ENCODE assay signal across 8 cellular contexts in genomic region chr17:38428150-38428642, GRCh38. TPM values are rescaled to one million over a fixed set of nuclear protein-coding genes. Genes with fewer than 3 reads are reported as not detected.
A peak's percentile ranks its signal among the peaks of the same experiment; 100 is the strongest.
DNase-seq lines count a peak whose midpoint lies in the region; ATAC-seq and TF ChIP-seq lines count a peak whose summit lies in the region.

ARHGAP23 (plus strand) TSS chr17:38428464; CDS start chr17:38428486, 22 bp downstream.

- 2 to 3% methylated on average over 14 to 40 of the region's 45 CpGs for WGBS in GM23248 (ENCODE audit: low coverage in 1 of 2, low lambda C conversion rate in 2 of 2, missing lambda C conversion rate in 2 of 2), 2 experiments
- no CpG with 5 or more reads among the region's 45 CpGs for WGBS in trophoblast cell (ENCODE audit: extremely low coverage, insufficient coverage, insufficient read length)

- H3K9ac ChIP-seq in GM23248 (peak within 1 kb of the TSS; percentile 76), trophoblast cell (ENCODE audit: low read length) (no peak within 1 kb of the TSS)

- H3K4me1 ChIP-seq in GM23248 (ENCODE audit: insufficient read depth) (peaks cover 25% of the 10 kb centered on the region), right atrium auricular region (peaks cover 0 to 73% of the 10 kb centered on the region in 2 donors), trophoblast cell (ENCODE audit: control insufficient read depth in 1 of 2, insufficient read depth in 2 of 2, low read length in 2 of 2) (peaks cover 5 to 15% of the 10 kb centered on the region in 2 experiments)

- H3K27me3 ChIP-seq in GM23248 (replicated peaks; ENCODE audit: insufficient read depth) (no peaks in the 10 kb centered on the region), right atrium auricular region (no peaks in the 10 kb centered on the region), trophoblast cell (ENCODE audit: insufficient read depth, low read length) (peaks cover 3% of the 10 kb centered on the region)

- DNase-seq in GM23248 (peak; percentile 84), T follicular helper cell (ENCODE audit: low read depth) (peak; percentile 14), astrocyte of the spinal cord (ENCODE audit: low read depth, low spot score) (peak; percentile 65), right atrium auricular region (ENCODE audit: low spot score) (no peak), trophoblast cell (peak; percentile 30 to 55), COR-L47 (lab: John Stamatoyannopoulos, UW) (no peak)

- no peak within 1 kb of the TSS for H2BK12ac ChIP-seq in trophoblast cell (ENCODE audit: low read length)

- H3K36me3 ChIP-seq in GM23248 (ENCODE audit: low read depth): no peaks in the 10 kb centered on the region
- no peaks in the 10 kb centered on the region for H3K36me3 ChIP-seq in right atrium auricular region
- H3K36me3 ChIP-seq in trophoblast cell (ENCODE audit: control insufficient read depth in 1 of 2, insufficient read depth in 2 of 2, low read length in 2 of 2): no peaks in the 10 kb centered on the region

- TF ChIP-seq CTCF in astrocyte of the spinal cord (IDR thresholded peaks at IDR 0.05; ENCODE audit: low read depth, low read length) (no peak), right atrium auricular region (IDR thresholded peaks at IDR 0.05) (no peak)

- peak within 1 kb of the TSS; percentile 58 for H4K91ac ChIP-seq in trophoblast cell (ENCODE audit: low read depth, low read length)

- H3K9me2 ChIP-seq in GM23248 (ENCODE audit: insufficient read depth): no peaks in the 10 kb centered on the region

- no peak within 1 kb of the TSS for H3K18ac ChIP-seq in trophoblast cell (ENCODE audit: low read length)

- no peak within 1 kb of the TSS for H2AK5ac ChIP-seq in trophoblast cell (ENCODE audit: low read length)

- H2BK120ac ChIP-seq in trophoblast cell (ENCODE audit: insufficient read depth, low read length, poor library complexity): no peak within 1 kb of the TSS

- H3K27ac ChIP-seq in GM23248 (peak within 1 kb of the TSS; percentile 58), right atrium auricular region (peak within 1 kb of the TSS; percentile 97 to 98), trophoblast cell (ENCODE audit: low read depth, low read length) (no peak within 1 kb of the TSS)

- no peak within 1 kb of the TSS for H4K12ac ChIP-seq in trophoblast cell (ENCODE audit: low read depth, low read length)

- H3K23ac ChIP-seq in trophoblast cell (ENCODE audit: low read length): no peak within 1 kb of the TSS

- in situ Hi-C loops in GM23248 (cut with MboI) (loop anchor here (10.0 kb wide), 1 partner anchor 157 kb away; no protein-coding TSS in a partner anchor), astrocyte of the spinal cord (cut with HindIII; ENCODE audit: low sequenced_read_pairs) (no loop called here)

- no peak within 1 kb of the TSS for H2BK5ac ChIP-seq in trophoblast cell (ENCODE audit: low read depth, low read length, poor library complexity)

- no peak within 1 kb of the TSS for H3K4ac ChIP-seq in trophoblast cell (ENCODE audit: low read depth, low read length)

- 0 out of 2 replicates have a peak, but pooled peaks cover 6% of the 10 kb centered on the region for H4K20me1 ChIP-seq in GM23248 (ENCODE audit: insufficient read depth)

- H3K4me3 ChIP-seq in GM23248: peak within 1 kb of the TSS; percentile 84
- peak within 1 kb of the TSS; percentile 67 for H3K4me3 ChIP-seq in astrocyte of the spinal cord (ENCODE audit: low read depth, low read length)
- peak within 1 kb of the TSS; percentile 76 to 98 for H3K4me3 ChIP-seq in right atrium auricular region
- peak within 1 kb of the TSS; percentile 74 for H3K4me3 ChIP-seq in trophoblast cell (ENCODE audit: low read depth, low read length)

- H3K4me2 ChIP-seq in GM23248 (ENCODE audit: unreplicated experiment): peak within 1 kb of the TSS; percentile 74
- peak within 1 kb of the TSS; percentile 99 for H3K4me2 ChIP-seq in trophoblast cell (ENCODE audit: low read length)

- ATAC-seq in GM21423 (IDR thresholded peaks at IDR 0.05; ENCODE audit: unreplicated experiment): no peak
- no peak for ATAC-seq in GM19035 (IDR thresholded peaks at IDR 0.05; ENCODE audit: unreplicated experiment)

- peaks cover 2% of the 10 kb centered on the region for H3K79me1 ChIP-seq in trophoblast cell (ENCODE audit: low read length)

- H3K9me3 ChIP-seq in GM23248 (ENCODE audit: low read depth) (no peaks in the 10 kb centered on the region), right atrium auricular region (no peaks in the 10 kb centered on the region), trophoblast cell (ENCODE audit: insufficient read depth, low read depth, low read length) (no peaks in the 10 kb centered on the region)

- H3K79me2 ChIP-seq in GM23248 (ENCODE audit: insufficient read depth): peaks cover 47% of the 10 kb centered on the region
- no peaks in the 10 kb centered on the region for H3K79me2 ChIP-seq in trophoblast cell (ENCODE audit: control insufficient read depth, insufficient read depth, low read length, poor library complexity)

- peak within 1 kb of the TSS; percentile 42 for H3K14ac ChIP-seq in trophoblast cell (ENCODE audit: low read length)

- peak within 1 kb of the TSS; percentile 44 for H4K8ac ChIP-seq in trophoblast cell (ENCODE audit: low read depth, low read length)

- peaks cover 29% of the 10 kb centered on the region; the same call in 1 of the 2 replicates for H3F3A ChIP-seq in GM23248 (ENCODE audit: insufficient read depth)

- peak within 1 kb of the TSS; percentile 74 for H2AFZ ChIP-seq in GM23248
- peak within 1 kb of the TSS; percentile 38 for H2AFZ ChIP-seq in trophoblast cell (ENCODE audit: insufficient read depth, low read length, poor library complexity)

RNA-seq across cellular contexts. Expression of gene ARHGAP23, which starts in this region (rescaled TPM):
- total RNA-seq in GM23248 (2014; rRNA removed; shearing (Covaris generic)): 64.2 and 69.4 TPM in 2 replicates
- polyA plus RNA-seq in GM23248 (2016; fragmentation: Nextera tagmentation; extraction: Ambion mirVana): 5.3 and 6.6 TPM in 2 replicates
- total RNA-seq in right atrium auricular region: 10 to 100 TPM; 59.9 to 95.6 TPM
- 16.7 and 17.8 TPM in 2 replicates for polyA plus RNA-seq in trophoblast cell (2013)

Comparison
In these comparisons a context has a peak if more than half of its experiments do, and no peak if none do; other contexts are left out.
1. DNase-seq: peak in GM23248 (single experiment), T follicular helper cell (single experiment), astrocyte of the spinal cord (single experiment) and trophoblast cell (2 of 2); none in right atrium auricular region (single experiment) and COR-L47 (single experiment).
2. Peak in every context shown above with its lines, with median percentiles within 50 percentile points of each other: H3K4me3 ChIP-seq.